In genomic region chr19:1590641-1591397, GRCh38 we compare ENCODE assay signal across 7 cellular contexts. TPM values are rescaled to one million over a fixed set of nuclear protein-coding genes. Genes with fewer than 3 reads are reported as not detected.
DNase-seq lines count a peak whose midpoint lies in the region; ATAC-seq and TF ChIP-seq lines count a peak whose summit lies in the region.

No MANE protein-coding gene starts in this region.

- H3K4me3 ChIP-seq in GM12865 (ENCODE audit: low read depth, low read length) (peak overlapping the region; percentile 82), LNCaP clone FGC (ENCODE audit: low read depth, low read length) (peak overlapping the region; percentile 95), iPS-20b (ENCODE audit: low read length) (peak overlapping the region; percentile 98)

- DNase-seq in GM12865 (ENCODE audit: low read depth) (peak; percentile 67), LNCaP clone FGC (ENCODE audit: low read depth) (no peak)
- DNase-seq in activated T-helper 2 cell treated with anti-CD3 and anti-CD28 coated beads, Interferon-gamma antibody, Interleukin-2, Interleukin-4, amounts not matched to agents 10 μg/mL and 5 μg/mL and 100 μg/mL, durations not matched to agents 14 hours and 24 hours and 36 hours (ENCODE audit: low spot score), result no peak

- peak overlapping the region; percentile 92 for H3K27ac ChIP-seq in iPS-20b (ENCODE audit: low read length)

- H3K9me3 ChIP-seq in iPS-20b (ENCODE audit: insufficient read depth, low read depth, low read length), result no peaks in the 10 kb centered on the region

- H3K27ac Mint-ChIP-seq in activated T-helper 2 cell treated with anti-CD3 and anti-CD28 coated beads, Interferon-gamma antibody, Interleukin-2, Interleukin-4, amounts not matched to agents 10 μg/mL and 5 μg/mL and 100 μg/mL, durations not matched to agents 14 hours and 24 hours and 36 hours, result peak overlapping the region; percentile 84
- peak overlapping the region; percentile 99 for H3K27ac Mint-ChIP-seq in stimulated activated naive CD8-positive, alpha-beta T cell treated with anti-CD3 and anti-CD28 coated beads, Interleukin-15, Interleukin-2, amounts not matched to agents 100 ng/mL and 50 ng/mL, for 24 hours

- peaks cover 5% of the 10 kb centered on the region; the same call in 1 of the 2 replicates for H3K4me1 ChIP-seq in iPS-20b (ENCODE audit: insufficient read depth, low read length)

- H3K4me1 Mint-ChIP-seq in activated T-helper 2 cell treated with anti-CD3 and anti-CD28 coated beads, Interferon-gamma antibody, Interleukin-2, Interleukin-4, amounts not matched to agents 10 μg/mL and 5 μg/mL and 100 μg/mL, durations not matched to agents 14 hours and 24 hours and 36 hours (ENCODE audit: low read depth), result peaks cover 18% of the 10 kb centered on the region
- peaks cover 25% of the 10 kb centered on the region for H3K4me1 Mint-ChIP-seq in stimulated activated naive CD8-positive, alpha-beta T cell treated with anti-CD3 and anti-CD28 coated beads, Interleukin-15, Interleukin-2, amounts not matched to agents 100 ng/mL and 50 ng/mL, for 24 hours (ENCODE audit: low read depth)

- ATAC-seq in GM19467 (IDR thresholded peaks at IDR 0.05; ENCODE audit: unreplicated experiment) (no peak), GM18861 (IDR thresholded peaks at IDR 0.05; ENCODE audit: unreplicated experiment) (no peak)

- H3K9ac ChIP-seq in iPS-20b (ENCODE audit: low read depth, low read length), result peak overlapping the region; percentile 99

- H3K27me3 Mint-ChIP-seq in activated T-helper 2 cell treated with anti-CD3 and anti-CD28 coated beads, Interferon-gamma antibody, Interleukin-2, Interleukin-4, amounts not matched to agents 10 μg/mL and 5 μg/mL and 100 μg/mL, durations not matched to agents 14 hours and 24 hours and 36 hours (ENCODE audit: low read depth), result no peaks in the 10 kb centered on the region
- no peaks in the 10 kb centered on the region for H3K27me3 Mint-ChIP-seq in stimulated activated naive CD8-positive, alpha-beta T cell treated with anti-CD3 and anti-CD28 coated beads, Interleukin-15, Interleukin-2, amounts not matched to agents 100 ng/mL and 50 ng/mL, for 24 hours

- peak overlapping the region; percentile 88 for H3K4me3 Mint-ChIP-seq in activated T-helper 2 cell treated with anti-CD3 and anti-CD28 coated beads, Interferon-gamma antibody, Interleukin-2, Interleukin-4, amounts not matched to agents 10 μg/mL and 5 μg/mL and 100 μg/mL, durations not matched to agents 14 hours and 24 hours and 36 hours (ENCODE audit: low read depth)
- peak overlapping the region; percentile 99 for H3K4me3 Mint-ChIP-seq in stimulated activated naive CD8-positive, alpha-beta T cell treated with anti-CD3 and anti-CD28 coated beads, Interleukin-15, Interleukin-2, amounts not matched to agents 100 ng/mL and 50 ng/mL, for 24 hours

- no peaks in the 10 kb centered on the region for H3K27me3 ChIP-seq in iPS-20b (ENCODE audit: insufficient read depth, low read length)

- no peaks in the 10 kb centered on the region for H3K9me3 Mint-ChIP-seq in activated T-helper 2 cell treated with anti-CD3 and anti-CD28 coated beads, Interferon-gamma antibody, Interleukin-2, Interleukin-4, amounts not matched to agents 10 μg/mL and 5 μg/mL and 100 μg/mL, durations not matched to agents 14 hours and 24 hours and 36 hours
- no peaks in the 10 kb centered on the region for H3K9me3 Mint-ChIP-seq in stimulated activated naive CD8-positive, alpha-beta T cell treated with anti-CD3 and anti-CD28 coated beads, Interleukin-15, Interleukin-2, amounts not matched to agents 100 ng/mL and 50 ng/mL, for 24 hours

- intact Hi-C loops in activated T-helper 2 cell treated with anti-CD3 and anti-CD28 coated beads, Interferon-gamma antibody, Interleukin-2, Interleukin-4, amounts not matched to agents 10 μg/mL and 5 μg/mL and 100 μg/mL, durations not matched to agents 14 hours and 24 hours and 36 hours (cut with micrococcal nuclease), result loop anchor here (5.0 kb wide), 1 partner anchor 61 kb away; the partner anchor contains the start of gene TCF3

- peaks cover 34% of the 10 kb centered on the region for H3K36me3 Mint-ChIP-seq in activated T-helper 2 cell treated with anti-CD3 and anti-CD28 coated beads, Interferon-gamma antibody, Interleukin-2, Interleukin-4, amounts not matched to agents 10 μg/mL and 5 μg/mL and 100 μg/mL, durations not matched to agents 14 hours and 24 hours and 36 hours (ENCODE audit: low read depth)
- peaks cover 28% of the 10 kb centered on the region for H3K36me3 Mint-ChIP-seq in stimulated activated naive CD8-positive, alpha-beta T cell treated with anti-CD3 and anti-CD28 coated beads, Interleukin-15, Interleukin-2, amounts not matched to agents 100 ng/mL and 50 ng/mL, for 24 hours (ENCODE audit: low read depth)

- H3K36me3 ChIP-seq in iPS-20b (ENCODE audit: insufficient read depth, low read depth, low read length), result peaks cover 11% of the 10 kb centered on the region

- TF ChIP-seq CTCF in GM12865 (IDR thresholded peaks at IDR 0.05; ENCODE audit: insufficient read depth, low read depth, low read length, missing control alignments) (peak; percentile 51), LNCaP clone FGC (IDR thresholded peaks at IDR 0.05; ENCODE audit: control insufficient read depth, extremely low read depth, insufficient read depth) (peak; percentile 38)

RNA-seq across cellular contexts. Expression of gene MBD3, which starts 1.8 kb away (rescaled TPM):
- total RNA-seq in activated T-helper 2 cell treated with anti-CD3 and anti-CD28 coated beads, Interferon-gamma antibody, Interleukin-2, Interleukin-4, amounts not matched to agents 10 μg/mL and 5 μg/mL and 100 μg/mL, durations not matched to agents 14 hours and 24 hours and 36 hours, result 123 and 125 TPM in 2 replicates

RNA-seq across cellular contexts. Expression of gene UQCR11, which starts 14.4 kb away (rescaled TPM):
- total RNA-seq in activated T-helper 2 cell treated with anti-CD3 and anti-CD28 coated beads, Interferon-gamma antibody, Interleukin-2, Interleukin-4, amounts not matched to agents 10 μg/mL and 5 μg/mL and 100 μg/mL, durations not matched to agents 14 hours and 24 hours and 36 hours, result 163 and 184 TPM in 2 replicates

RNA-seq across cellular contexts. Expression of gene MEX3D, which starts 22.7 kb away (rescaled TPM):
- total RNA-seq in activated T-helper 2 cell treated with anti-CD3 and anti-CD28 coated beads, Interferon-gamma antibody, Interleukin-2, Interleukin-4, amounts not matched to agents 10 μg/mL and 5 μg/mL and 100 μg/mL, durations not matched to agents 14 hours and 24 hours and 36 hours, result 14.9 and 15.4 TPM in 2 replicates
